Comparison of ENCODE assay signal across 21 cellular contexts in the genomic region with DNA sequence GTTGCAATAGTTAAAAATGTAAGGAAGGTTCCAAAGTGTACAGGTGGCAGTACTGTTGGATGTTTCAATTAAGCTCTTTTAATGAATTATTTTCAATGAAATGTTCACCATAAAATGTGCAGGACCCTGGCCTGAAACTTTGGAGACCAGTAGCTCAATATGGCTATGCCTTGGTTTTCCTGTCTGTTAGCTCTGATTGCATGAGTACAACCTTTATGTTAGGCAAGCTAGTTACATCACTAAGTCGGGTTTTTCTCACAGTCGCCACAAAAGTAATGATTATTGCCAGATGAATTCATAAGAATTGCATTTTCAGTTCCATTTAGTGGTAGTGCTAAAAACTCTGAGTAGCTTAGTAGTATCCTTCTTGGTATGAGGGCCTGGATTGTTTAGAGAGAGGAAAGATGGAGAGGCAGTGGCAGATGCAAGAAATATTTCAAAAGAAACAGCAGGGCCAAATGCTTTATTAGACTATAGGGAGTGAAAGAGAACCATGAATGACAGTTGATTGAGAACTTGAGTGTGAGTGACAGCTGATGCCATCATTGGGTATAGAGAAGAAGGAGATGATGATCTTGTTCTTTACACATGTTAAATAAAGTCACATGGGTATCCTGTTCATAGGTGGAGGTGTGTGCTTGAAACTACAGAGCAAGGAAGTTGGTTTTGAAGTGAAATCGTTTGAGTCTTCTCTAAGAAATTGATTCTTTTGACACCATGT.
DNase-seq lines count a peak whose midpoint lies in the region; ATAC-seq and TF ChIP-seq lines count a peak whose summit lies in the region.
"Had no signal": no experiment of that assay in that cellular context is flagged by ENCODE, and none has a peak within 500 bp of the region (broad histone marks: within the 10 kb centered on the region; RNA-seq: fewer than 3 reads in every experiment).

No MANE protein-coding gene starts in this region.

- no peak overlapping the region for H3K4me3 ChIP-seq in smooth muscle cell
- H3K4me3 ChIP-seq: GM23338, transverse colon had no signal

- H3F3A ChIP-seq in smooth muscle cell (ENCODE audit: low read depth), result peaks cover 5% of the 10 kb centered on the region

- no peaks in the 10 kb centered on the region for H3K36me3 ChIP-seq in smooth muscle cell (ENCODE audit: low read depth)
- H3K36me3 ChIP-seq: transverse colon had no signal

- peaks cover 36% of the 10 kb centered on the region for H4K20me1 ChIP-seq in smooth muscle cell (ENCODE audit: low read depth)

- CTCF ChIA-PET in activated CD4-positive, alpha-beta memory T cell treated with anti-CD3 and anti-CD28 coated beads for 36 hours (lab: Charles Lee), result interaction anchor here (0.9 to 5.2 kb wide), 7 partner anchors 11 to 350 kb away, joined by 3 to 43 read pairs (median 5); no protein-coding TSS in a partner anchor
- CTCF ChIA-PET in activated CD4-positive, alpha-beta memory T cell treated with anti-CD3 and anti-CD28 coated beads, Interleukin-2, amount 10 ng/mL, durations not matched to agents 7 days and 5 days (lab: Charles Lee), result interaction anchor here (0.6 to 4.2 kb wide), 5 partner anchors 16 to 202 kb away, joined by 3 to 28 read pairs (median 3); no protein-coding TSS in a partner anchor

- peaks cover 10% of the 10 kb centered on the region for H3K4me1 ChIP-seq in smooth muscle cell (ENCODE audit: low read depth)

- no peak overlapping the region for H3K9ac ChIP-seq in smooth muscle cell (ENCODE audit: low read depth)

- H3K4me1 Mint-ChIP-seq in activated CD4-positive, alpha-beta memory T cell treated with anti-CD3 and anti-CD28 coated beads for 36 hours (ENCODE audit: low read depth), result peaks cover 67% of the 10 kb centered on the region
- peaks cover 43% of the 10 kb centered on the region for H3K4me1 Mint-ChIP-seq in activated CD4-positive, alpha-beta memory T cell treated with anti-CD3 and anti-CD28 coated beads, Interleukin-2, amount 10 ng/mL, durations not matched to agents 7 days and 5 days
- peaks cover 55% of the 10 kb centered on the region for H3K4me1 Mint-ChIP-seq in activated T-helper 2 cell treated with anti-CD3 and anti-CD28 coated beads, Interferon-gamma antibody, Interleukin-2, Interleukin-4, amounts not matched to agents 10 μg/mL and 5 μg/mL and 100 μg/mL, durations not matched to agents 14 hours and 24 hours and 36 hours (ENCODE audit: low read depth)

- peak; percentile 46 for ATAC-seq in GM21381 (IDR thresholded peaks at IDR 0.05; ENCODE audit: unreplicated experiment)
- ATAC-seq in activated naive CD4-positive, alpha-beta T cell treated with anti-CD3 and anti-CD28 coated beads, Interleukin-2, amount 50 U/mL, for 72 hours, result no peak
- ATAC-seq in HG03469 (IDR thresholded peaks at IDR 0.05; ENCODE audit: unreplicated experiment), result no peak
- ATAC-seq: GM23338, sciatic nerve had no signal

- no peaks in the 10 kb centered on the region for H3K27me3 Mint-ChIP-seq in activated CD4-positive, alpha-beta memory T cell treated with anti-CD3 and anti-CD28 coated beads for 36 hours
- H3K27me3 Mint-ChIP-seq in activated CD4-positive, alpha-beta memory T cell treated with anti-CD3 and anti-CD28 coated beads, Interleukin-2, amount 10 ng/mL, durations not matched to agents 7 days and 5 days, result no peaks in the 10 kb centered on the region
- H3K27me3 Mint-ChIP-seq in activated T-helper 2 cell treated with anti-CD3 and anti-CD28 coated beads, Interferon-gamma antibody, Interleukin-2, Interleukin-4, amounts not matched to agents 10 μg/mL and 5 μg/mL and 100 μg/mL, durations not matched to agents 14 hours and 24 hours and 36 hours (ENCODE audit: low read depth), result no peaks in the 10 kb centered on the region
- H3K27me3 Mint-ChIP-seq: activated CD4-positive, alpha-beta T cell treated with anti-CD3 and anti-CD28 coated beads, Interleukin-2, amount 10 ng/mL, durations not matched to agents 24 days and 14 days had no signal

- intact Hi-C loops in activated CD4-positive, alpha-beta memory T cell treated with anti-CD3 and anti-CD28 coated beads for 36 hours (cut with micrococcal nuclease), result loop anchor here (5.0 kb wide), 2 partner anchors 193 to 212 kb away; no protein-coding TSS in a partner anchor
- intact Hi-C loops in activated T-helper 2 cell treated with anti-CD3 and anti-CD28 coated beads, Interferon-gamma antibody, Interleukin-2, Interleukin-4, amounts not matched to agents 10 μg/mL and 5 μg/mL and 100 μg/mL, durations not matched to agents 14 hours and 24 hours and 36 hours (cut with micrococcal nuclease), result loop anchor here (5.0 kb wide), 1 partner anchor 127 kb away; no protein-coding TSS in a partner anchor

- H3K4me2 ChIP-seq in smooth muscle cell, result no peak overlapping the region
- H3K4me2 ChIP-seq: GM23338 had no signal

- H3K9me3 Mint-ChIP-seq in activated CD4-positive, alpha-beta memory T cell treated with anti-CD3 and anti-CD28 coated beads for 36 hours, result no peaks in the 10 kb centered on the region
- H3K9me3 Mint-ChIP-seq in activated CD4-positive, alpha-beta memory T cell treated with anti-CD3 and anti-CD28 coated beads, Interleukin-2, amount 10 ng/mL, durations not matched to agents 7 days and 5 days, result no peaks in the 10 kb centered on the region
- no peaks in the 10 kb centered on the region for H3K9me3 Mint-ChIP-seq in activated T-helper 2 cell treated with anti-CD3 and anti-CD28 coated beads, Interferon-gamma antibody, Interleukin-2, Interleukin-4, amounts not matched to agents 10 μg/mL and 5 μg/mL and 100 μg/mL, durations not matched to agents 14 hours and 24 hours and 36 hours
- H3K9me3 Mint-ChIP-seq in activated naive CD4-positive, alpha-beta T cell treated with anti-CD3 and anti-CD28 coated beads, Interleukin-2, amount 50 U/mL, for 72 hours, result no peaks in the 10 kb centered on the region
- H3K9me3 Mint-ChIP-seq: activated CD4-positive, alpha-beta T cell treated with anti-CD3 and anti-CD28 coated beads, Interleukin-2, amount 10 ng/mL, durations not matched to agents 24 days and 14 days; activated T-helper 1 cell treated with anti-CD3 and anti-CD28 coated beads, Interleukin-12 subunit alpha, Interleukin-12 subunit beta, Interleukin-2, Interleukin-4 antibody, amounts not matched to agents 30 ng/mL and 10 ng/mL and 1 ng/mL, durations not matched to agents 14 hours and 24 hours and 36 hours; GM23338; mesothelial cell of epicardium had no signal

- peaks cover 68% of the 10 kb centered on the region for H3K79me2 ChIP-seq in smooth muscle cell (ENCODE audit: low read depth)

- peak overlapping the region; percentile 74 for H3K27ac ChIP-seq in smooth muscle cell (ENCODE audit: low read depth)
- H3K27ac ChIP-seq: transverse colon had no signal

- POLR2A ChIA-PET in activated CD4-positive, alpha-beta memory T cell treated with anti-CD3 and anti-CD28 coated beads for 36 hours (lab: Charles Lee), result interaction anchor here (1.2 to 2.3 kb wide), 5 partner anchors 10 to 217 kb away, joined by 4 to 8 read pairs (median 4); no protein-coding TSS in a partner anchor
- POLR2A ChIA-PET in activated CD4-positive, alpha-beta memory T cell treated with anti-CD3 and anti-CD28 coated beads, Interleukin-2, amount 10 ng/mL, durations not matched to agents 7 days and 5 days (lab: Charles Lee), result interaction anchor here (1.1 to 1.3 kb wide), 2 partner anchors 10 to 76 kb away, joined by 3 to 4 read pairs; no protein-coding TSS in a partner anchor

- TF ChIP-seq CTCF in smooth muscle cell (IDR thresholded peaks at IDR 0.05; ENCODE audit: borderline replicate concordance, insufficient read depth, poor library complexity, severe bottlenecking), result no peak

- no peaks in the 10 kb centered on the region for H3K9me3 ChIP-seq in smooth muscle cell (replicated peaks; ENCODE audit: low read depth)
- H3K9me3 ChIP-seq: transverse colon had no signal

- H3K36me3 Mint-ChIP-seq in activated CD4-positive, alpha-beta memory T cell treated with anti-CD3 and anti-CD28 coated beads for 36 hours, result peaks cover 11% of the 10 kb centered on the region
- peaks cover 14% of the 10 kb centered on the region for H3K36me3 Mint-ChIP-seq in activated CD4-positive, alpha-beta memory T cell treated with anti-CD3 and anti-CD28 coated beads, Interleukin-2, amount 10 ng/mL, durations not matched to agents 7 days and 5 days (ENCODE audit: low read depth)
- H3K36me3 Mint-ChIP-seq in activated T-helper 2 cell treated with anti-CD3 and anti-CD28 coated beads, Interferon-gamma antibody, Interleukin-2, Interleukin-4, amounts not matched to agents 10 μg/mL and 5 μg/mL and 100 μg/mL, durations not matched to agents 14 hours and 24 hours and 36 hours (ENCODE audit: low read depth), result peaks cover 9% of the 10 kb centered on the region
- H3K36me3 Mint-ChIP-seq in activated naive CD4-positive, alpha-beta T cell treated with anti-CD3 and anti-CD28 coated beads, Interleukin-2, amount 50 U/mL, for 72 hours, result peaks cover 7% of the 10 kb centered on the region in 2 donors

- peak overlapping the region; percentile 2 for H3K27ac Mint-ChIP-seq in activated CD4-positive, alpha-beta memory T cell treated with anti-CD3 and anti-CD28 coated beads for 36 hours
- no peak overlapping the region for H3K27ac Mint-ChIP-seq in activated CD4-positive, alpha-beta memory T cell treated with anti-CD3 and anti-CD28 coated beads, Interleukin-2, amount 10 ng/mL, durations not matched to agents 7 days and 5 days
- peak overlapping the region; percentile 1 for H3K27ac Mint-ChIP-seq in activated T-helper 2 cell treated with anti-CD3 and anti-CD28 coated beads, Interferon-gamma antibody, Interleukin-2, Interleukin-4, amounts not matched to agents 10 μg/mL and 5 μg/mL and 100 μg/mL, durations not matched to agents 14 hours and 24 hours and 36 hours
- H3K27ac Mint-ChIP-seq in activated naive CD4-positive, alpha-beta T cell treated with anti-CD3 and anti-CD28 coated beads, Interleukin-2, amount 50 U/mL, for 72 hours, result no peak overlapping the region
- H3K27ac Mint-ChIP-seq: activated CD4-positive, alpha-beta T cell treated with anti-CD3 and anti-CD28 coated beads, Interleukin-2, amount 10 ng/mL, durations not matched to agents 24 days and 14 days; activated T-helper 1 cell treated with anti-CD3 and anti-CD28 coated beads, Interleukin-12 subunit alpha, Interleukin-12 subunit beta, Interleukin-2, Interleukin-4 antibody, amounts not matched to agents 30 ng/mL and 10 ng/mL and 1 ng/mL, durations not matched to agents 14 hours and 24 hours and 36 hours; GM23338; mesothelial cell of epicardium had no signal

- no peak overlapping the region for H3K4me3 Mint-ChIP-seq in activated CD4-positive, alpha-beta memory T cell treated with anti-CD3 and anti-CD28 coated beads for 36 hours
- H3K4me3 Mint-ChIP-seq in activated CD4-positive, alpha-beta memory T cell treated with anti-CD3 and anti-CD28 coated beads, Interleukin-2, amount 10 ng/mL, durations not matched to agents 7 days and 5 days, result no peak overlapping the region
- no peak overlapping the region for H3K4me3 Mint-ChIP-seq in activated T-helper 2 cell treated with anti-CD3 and anti-CD28 coated beads, Interferon-gamma antibody, Interleukin-2, Interleukin-4, amounts not matched to agents 10 μg/mL and 5 μg/mL and 100 μg/mL, durations not matched to agents 14 hours and 24 hours and 36 hours (ENCODE audit: low read depth)
- H3K4me3 Mint-ChIP-seq: activated CD4-positive, alpha-beta T cell treated with anti-CD3 and anti-CD28 coated beads, Interleukin-2, amount 10 ng/mL, durations not matched to agents 24 days and 14 days; activated T-helper 1 cell treated with anti-CD3 and anti-CD28 coated beads, Interleukin-12 subunit alpha, Interleukin-12 subunit beta, Interleukin-2, Interleukin-4 antibody, amounts not matched to agents 30 ng/mL and 10 ng/mL and 1 ng/mL, durations not matched to agents 14 hours and 24 hours and 36 hours; GM23338; mesothelial cell of epicardium had no signal

- 88% methylated on average over 3 of the region's 3 CpGs for WGBS in smooth muscle cell (ENCODE audit: low lambda C conversion rate)

- H2AFZ ChIP-seq in smooth muscle cell (ENCODE audit: low read depth), result no peak overlapping the region
- H2AFZ ChIP-seq: GM23338 had no signal

- no peak for DNase-seq in activated CD4-positive, alpha-beta memory T cell treated with anti-CD3 and anti-CD28 coated beads for 36 hours
- DNase-seq in activated CD4-positive, alpha-beta memory T cell treated with anti-CD3 and anti-CD28 coated beads, Interleukin-2, amount 10 ng/mL, durations not matched to agents 7 days and 5 days, result no peak
- DNase-seq in activated T-helper 2 cell treated with anti-CD3 and anti-CD28 coated beads, Interferon-gamma antibody, Interleukin-2, Interleukin-4, amounts not matched to agents 10 μg/mL and 5 μg/mL and 100 μg/mL, durations not matched to agents 14 hours and 24 hours and 36 hours (ENCODE audit: low spot score), result no peak
- no peak for DNase-seq in smooth muscle cell (lab: John Stamatoyannopoulos, UW; ENCODE audit: unreplicated experiment)
- DNase-seq in activated naive CD4-positive, alpha-beta T cell treated with anti-CD3 and anti-CD28 coated beads, Interleukin-2, amount 50 U/mL, for 72 hours (ENCODE audit: low spot score in 2 of 2), result no peak
- no peak for DNase-seq in stimulated activated CD4-positive, alpha-beta T cell treated with anti-CD3 and anti-CD28 coated beads, Interleukin-4, amount 100 ng/mL, for 24 hours
- DNase-seq: activated CD4-positive, alpha-beta T cell treated with anti-CD3 and anti-CD28 coated beads, Interleukin-2, amount 10 ng/mL, durations not matched to agents 24 days and 14 days; amygdala; glutamatergic neuron; NCI-H1694; NCI-H510A; occipital lobe; stimulated activated CD4-positive, alpha-beta T cell treated with anti-CD3 and anti-CD28 coated beads, Interleukin-4, amount 100 ng/mL, for 1 hour; T1000; transverse colon had no signal

- H3K27me3 ChIP-seq in smooth muscle cell (ENCODE audit: low read depth), result no peaks in the 10 kb centered on the region
- H3K27me3 ChIP-seq: transverse colon had no signal

Comparison
In these comparisons a context has a peak if more than half of its experiments do, and no peak if none do; other contexts are left out.
1. H3K27ac Mint-ChIP-seq: peak in activated CD4-positive, alpha-beta memory T cell treated with anti-CD3 and anti-CD28 coated beads for 36 hours (single experiment) and activated T-helper 2 cell treated with anti-CD3 and anti-CD28 coated beads, Interferon-gamma antibody, Interleukin-2, Interleukin-4, amounts not matched to agents 10 μg/mL and 5 μg/mL and 100 μg/mL, durations not matched to agents 14 hours and 24 hours and 36 hours (single experiment); none in activated CD4-positive, alpha-beta memory T cell treated with anti-CD3 and anti-CD28 coated beads, Interleukin-2, amount 10 ng/mL, durations not matched to agents 7 days and 5 days (single experiment) and activated naive CD4-positive, alpha-beta T cell treated with anti-CD3 and anti-CD28 coated beads, Interleukin-2, amount 50 U/mL, for 72 hours (0 of 2).